Comparison of ENCODE assay signal across 18 cellular contexts in genomic region chr14:78875031-78875430, GRCh38.
DNase-seq lines count a peak whose midpoint lies in the region.
"Had no signal": no experiment of that assay in that cellular context is flagged by ENCODE, and none has a peak within 500 bp of the region (broad histone marks: within the 10 kb centered on the region; RNA-seq: fewer than 3 reads in every experiment).

No MANE protein-coding gene starts in this region.

- H3K27ac ChIP-seq in angular gyrus (ENCODE audit: low read depth, low read length): peak overlapping the region; percentile 29
- H3K27ac ChIP-seq: BLaER1 had no signal

- DNase-seq in inferior parietal cortex (ENCODE audit: extremely low spot score) (peak; percentile 60), superior temporal gyrus (ENCODE audit: extremely low spot score) (peak; percentile 74), NCI-H2029 (lab: John Stamatoyannopoulos, UW) (no peak), SHP77 treated with DMSO at 0.1 percent for 48 hours (lab: John Stamatoyannopoulos, UW) (no peak), DMS53 treated with DMSO at 0.1 percent for 48 hours (lab: John Stamatoyannopoulos, UW; ENCODE audit: unreplicated experiment) (no peak)
- DNase-seq: 8988T; ACHN; BE2C; CD4-positive, alpha-beta memory T cell; CD4-positive, CD25-positive, alpha-beta regulatory T cell; CD8-positive, alpha-beta memory T cell; COR-L47; DMS 273 treated with DMSO at 0.1 percent for 48 hours; DMS153; DMS79 treated with DMSO at 0.1 percent for 48 hours; GF-D8 had no signal

Comparison
In these comparisons a context has a peak if more than half of its experiments do, and no peak if none do; other contexts are left out.
1. DNase-seq: peak in inferior parietal cortex (single experiment) and superior temporal gyrus (single experiment); none in NCI-H2029 (single experiment), SHP77 treated with DMSO at 0.1 percent for 48 hours (single experiment) and DMS53 treated with DMSO at 0.1 percent for 48 hours (single experiment).